ENCODE assay signal across 1 cellular context in the genomic region with DNA sequence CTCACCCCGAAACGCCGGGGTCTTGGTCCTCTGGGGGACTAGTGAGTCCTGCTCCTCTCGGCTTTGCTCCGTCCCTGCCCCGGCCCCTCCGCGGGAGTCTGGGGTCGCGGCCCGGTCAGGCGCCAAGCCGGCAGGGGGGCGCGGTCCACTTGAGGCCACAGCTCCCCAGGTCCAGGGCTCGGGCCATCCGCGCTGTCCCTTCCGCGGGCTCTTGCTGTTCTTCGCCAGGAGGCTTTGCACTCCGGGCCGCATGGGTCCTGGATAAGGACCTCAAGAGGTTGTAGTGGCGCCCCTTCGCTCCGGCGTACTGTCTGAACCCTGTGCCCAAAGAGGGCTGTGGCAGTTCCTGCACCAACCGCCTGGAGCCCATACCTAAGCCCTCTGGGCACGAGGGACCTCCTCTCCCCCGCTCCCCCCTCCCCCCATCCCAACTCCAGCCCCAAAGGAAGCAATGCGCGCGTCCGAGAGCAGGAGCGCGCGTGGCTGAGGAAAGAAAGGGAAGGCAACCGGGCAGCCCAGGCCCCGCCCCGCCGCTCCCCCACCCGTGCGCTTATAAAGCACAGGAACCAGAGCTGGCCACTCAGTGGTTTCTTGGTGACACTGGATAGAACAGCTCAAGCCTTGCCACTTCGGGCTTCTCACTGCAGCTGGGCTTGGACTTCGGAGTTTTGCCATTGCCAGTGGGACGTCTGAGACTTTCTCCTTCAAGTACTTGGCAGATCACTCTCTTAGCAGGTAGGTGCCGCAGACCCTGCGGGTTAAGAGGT.
TF ChIP-seq lines count a peak whose summit lies in the region.

A gene with protein sequence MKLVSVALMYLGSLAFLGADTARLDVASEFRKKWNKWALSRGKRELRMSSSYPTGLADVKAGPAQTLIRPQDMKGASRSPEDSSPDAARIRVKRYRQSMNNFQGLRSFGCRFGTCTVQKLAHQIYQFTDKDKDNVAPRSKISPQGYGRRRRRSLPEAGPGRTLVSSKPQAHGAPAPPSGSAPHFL (plus strand): TSS at position 579 of the 767 bp plus-strand sequence. CDS start 628 bp downstream, outside the sequence.

TF ChIP-seq in K562, 482 proteins besides CTCF, POLR2A, EP300 and RAD21 (continued from another document and continues in another):
- TF ChIP-seq, protein P1, sequence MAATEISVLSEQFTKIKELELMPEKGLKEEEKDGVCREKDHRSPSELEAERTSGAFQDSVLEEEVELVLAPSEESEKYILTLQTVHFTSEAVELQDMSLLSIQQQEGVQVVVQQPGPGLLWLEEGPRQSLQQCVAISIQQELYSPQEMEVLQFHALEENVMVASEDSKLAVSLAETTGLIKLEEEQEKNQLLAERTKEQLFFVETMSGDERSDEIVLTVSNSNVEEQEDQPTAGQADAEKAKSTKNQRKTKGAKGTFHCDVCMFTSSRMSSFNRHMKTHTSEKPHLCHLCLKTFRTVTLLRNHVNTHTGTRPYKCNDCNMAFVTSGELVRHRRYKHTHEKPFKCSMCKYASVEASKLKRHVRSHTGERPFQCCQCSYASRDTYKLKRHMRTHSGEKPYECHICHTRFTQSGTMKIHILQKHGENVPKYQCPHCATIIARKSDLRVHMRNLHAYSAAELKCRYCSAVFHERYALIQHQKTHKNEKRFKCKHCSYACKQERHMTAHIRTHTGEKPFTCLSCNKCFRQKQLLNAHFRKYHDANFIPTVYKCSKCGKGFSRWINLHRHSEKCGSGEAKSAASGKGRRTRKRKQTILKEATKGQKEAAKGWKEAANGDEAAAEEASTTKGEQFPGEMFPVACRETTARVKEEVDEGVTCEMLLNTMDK (IDR thresholded peaks at IDR 0.05; ENCODE audit: borderline replicate concordance, insufficient read depth, low read depth, low read length, poor library complexity, severe bottlenecking) = peak; percentile 77
- TF ChIP-seq RBM17 (IDR thresholded peaks at IDR 0.05; ENCODE audit: borderline replicate concordance, low read depth, low read length) (no peak), ZSCAN32 (CRISPR knock-in tag; IDR thresholded peaks at IDR 0.05) (no peak), DNMT1 (IDR thresholded peaks at IDR 0.05) (no peak), ID3 (CRISPR knock-in tag; IDR thresholded peaks at IDR 0.05) (no peak), ID3 (tag; IDR thresholded peaks at IDR 0.05) (no peak), ZNF766 (CRISPR knock-in tag; conservative IDR thresholded peaks at IDR 0.05) (no peak), TFAM (CRISPR knock-in tag; conservative IDR thresholded peaks at IDR 0.05) (no peak), U2AF1 (optimal IDR thresholded peaks at IDR 0.05; ENCODE audit: low read depth, low read length) (no peak), VEZF1 (CRISPR knock-in tag; IDR thresholded peaks at IDR 0.05) (peak; percentile 38; the same call in 1 of the 2 replicates), NR2C2 (CRISPR knock-in tag; IDR thresholded peaks at IDR 0.05) (no peak), NR2C2 (tag; IDR thresholded peaks at IDR 0.05) (no peak), NFIX (CRISPR knock-in tag; IDR thresholded peaks at IDR 0.05; ENCODE audit: low read depth) (no peak), GABPA (tag; conservative IDR thresholded peaks at IDR 0.05; ENCODE audit: low read depth) (no peak), ELF2 (CRISPR knock-in tag; IDR thresholded peaks at IDR 0.05) (no peak), TFAP4 (CRISPR knock-in tag; IDR thresholded peaks at IDR 0.05; ENCODE audit: borderline replicate concordance) (no peak), HSF4 (CRISPR knock-in tag; IDR thresholded peaks at IDR 0.05; ENCODE audit: borderline replicate concordance) (no peak), NUFIP1 (IDR thresholded peaks at IDR 0.05; ENCODE audit: partially characterized antibody) (no peak), C11orf30 (IDR thresholded peaks at IDR 0.05; ENCODE audit: low read depth) (no peak), ZNF431 (CRISPR knock-in tag; IDR thresholded peaks at IDR 0.05) (no peak), RBBP5 (IDR thresholded peaks at IDR 0.05; ENCODE audit: borderline replicate concordance, insufficient read depth, low read length, poor library complexity, severe bottlenecking) (peak; percentile 26), NR2F6 (CRISPR knock-in tag; IDR thresholded peaks at IDR 0.05) (no peak), YBX1 (IDR thresholded peaks at IDR 0.05) (no peak), MGA (IDR thresholded peaks at IDR 0.05) (peak; percentile 59), ADNP (tag; IDR thresholded peaks at IDR 0.05) (no peak), U2AF2 (optimal IDR thresholded peaks at IDR 0.05; ENCODE audit: low read depth, low read length) (no peak)
- TF ChIP-seq, protein P2, sequence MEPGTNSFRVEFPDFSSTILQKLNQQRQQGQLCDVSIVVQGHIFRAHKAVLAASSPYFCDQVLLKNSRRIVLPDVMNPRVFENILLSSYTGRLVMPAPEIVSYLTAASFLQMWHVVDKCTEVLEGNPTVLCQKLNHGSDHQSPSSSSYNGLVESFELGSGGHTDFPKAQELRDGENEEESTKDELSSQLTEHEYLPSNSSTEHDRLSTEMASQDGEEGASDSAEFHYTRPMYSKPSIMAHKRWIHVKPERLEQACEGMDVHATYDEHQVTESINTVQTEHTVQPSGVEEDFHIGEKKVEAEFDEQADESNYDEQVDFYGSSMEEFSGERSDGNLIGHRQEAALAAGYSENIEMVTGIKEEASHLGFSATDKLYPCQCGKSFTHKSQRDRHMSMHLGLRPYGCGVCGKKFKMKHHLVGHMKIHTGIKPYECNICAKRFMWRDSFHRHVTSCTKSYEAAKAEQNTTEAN (CRISPR knock-in tag; IDR thresholded peaks at IDR 0.05) = no peak
- TF ChIP-seq, protein P3, sequence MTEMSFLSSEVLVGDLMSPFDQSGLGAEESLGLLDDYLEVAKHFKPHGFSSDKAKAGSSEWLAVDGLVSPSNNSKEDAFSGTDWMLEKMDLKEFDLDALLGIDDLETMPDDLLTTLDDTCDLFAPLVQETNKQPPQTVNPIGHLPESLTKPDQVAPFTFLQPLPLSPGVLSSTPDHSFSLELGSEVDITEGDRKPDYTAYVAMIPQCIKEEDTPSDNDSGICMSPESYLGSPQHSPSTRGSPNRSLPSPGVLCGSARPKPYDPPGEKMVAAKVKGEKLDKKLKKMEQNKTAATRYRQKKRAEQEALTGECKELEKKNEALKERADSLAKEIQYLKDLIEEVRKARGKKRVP (CRISPR knock-in tag; IDR thresholded peaks at IDR 0.05) = no peak
- TF ChIP-seq, protein P4, sequence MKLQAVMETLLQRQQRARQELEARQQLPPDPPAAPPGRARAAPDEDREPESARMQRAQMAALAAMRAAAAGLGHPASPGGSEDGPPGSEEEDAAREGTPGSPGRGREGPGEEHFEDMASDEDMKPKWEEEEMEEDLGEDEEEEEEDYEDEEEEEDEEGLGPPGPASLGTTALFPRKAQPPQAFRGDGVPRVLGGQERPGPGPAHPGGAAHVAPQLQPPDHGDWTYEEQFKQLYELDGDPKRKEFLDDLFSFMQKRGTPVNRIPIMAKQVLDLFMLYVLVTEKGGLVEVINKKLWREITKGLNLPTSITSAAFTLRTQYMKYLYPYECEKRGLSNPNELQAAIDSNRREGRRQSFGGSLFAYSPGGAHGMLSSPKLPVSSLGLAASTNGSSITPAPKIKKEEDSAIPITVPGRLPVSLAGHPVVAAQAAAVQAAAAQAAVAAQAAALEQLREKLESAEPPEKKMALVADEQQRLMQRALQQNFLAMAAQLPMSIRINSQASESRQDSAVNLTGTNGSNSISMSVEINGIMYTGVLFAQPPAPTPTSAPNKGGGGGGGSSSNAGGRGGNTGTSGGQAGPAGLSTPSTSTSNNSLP (IDR thresholded peaks at IDR 0.05; ENCODE audit: borderline replicate concordance, low read depth, low read length) = no peak
- TF ChIP-seq, protein P5, sequence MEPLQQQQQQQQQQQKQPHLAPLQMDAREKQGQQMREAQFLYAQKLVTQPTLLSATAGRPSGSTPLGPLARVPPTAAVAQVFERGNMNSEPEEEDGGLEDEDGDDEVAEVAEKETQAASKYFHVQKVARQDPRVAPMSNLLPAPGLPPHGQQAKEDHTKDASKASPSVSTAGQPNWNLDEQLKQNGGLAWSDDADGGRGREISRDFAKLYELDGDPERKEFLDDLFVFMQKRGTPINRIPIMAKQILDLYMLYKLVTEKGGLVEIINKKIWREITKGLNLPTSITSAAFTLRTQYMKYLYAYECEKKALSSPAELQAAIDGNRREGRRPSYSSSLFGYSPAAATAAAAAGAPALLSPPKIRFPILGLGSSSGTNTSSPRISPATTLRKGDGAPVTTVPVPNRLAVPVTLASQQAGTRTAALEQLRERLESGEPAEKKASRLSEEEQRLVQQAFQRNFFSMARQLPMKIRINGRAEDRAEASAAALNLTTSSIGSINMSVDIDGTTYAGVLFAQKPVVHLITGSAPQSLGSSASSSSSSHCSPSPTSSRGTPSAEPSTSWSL (CRISPR knock-in tag; IDR thresholded peaks at IDR 0.05; ENCODE audit: borderline replicate concordance) = no peak
